ENCODE assay signal across 8 cellular contexts in the genomic region with DNA sequence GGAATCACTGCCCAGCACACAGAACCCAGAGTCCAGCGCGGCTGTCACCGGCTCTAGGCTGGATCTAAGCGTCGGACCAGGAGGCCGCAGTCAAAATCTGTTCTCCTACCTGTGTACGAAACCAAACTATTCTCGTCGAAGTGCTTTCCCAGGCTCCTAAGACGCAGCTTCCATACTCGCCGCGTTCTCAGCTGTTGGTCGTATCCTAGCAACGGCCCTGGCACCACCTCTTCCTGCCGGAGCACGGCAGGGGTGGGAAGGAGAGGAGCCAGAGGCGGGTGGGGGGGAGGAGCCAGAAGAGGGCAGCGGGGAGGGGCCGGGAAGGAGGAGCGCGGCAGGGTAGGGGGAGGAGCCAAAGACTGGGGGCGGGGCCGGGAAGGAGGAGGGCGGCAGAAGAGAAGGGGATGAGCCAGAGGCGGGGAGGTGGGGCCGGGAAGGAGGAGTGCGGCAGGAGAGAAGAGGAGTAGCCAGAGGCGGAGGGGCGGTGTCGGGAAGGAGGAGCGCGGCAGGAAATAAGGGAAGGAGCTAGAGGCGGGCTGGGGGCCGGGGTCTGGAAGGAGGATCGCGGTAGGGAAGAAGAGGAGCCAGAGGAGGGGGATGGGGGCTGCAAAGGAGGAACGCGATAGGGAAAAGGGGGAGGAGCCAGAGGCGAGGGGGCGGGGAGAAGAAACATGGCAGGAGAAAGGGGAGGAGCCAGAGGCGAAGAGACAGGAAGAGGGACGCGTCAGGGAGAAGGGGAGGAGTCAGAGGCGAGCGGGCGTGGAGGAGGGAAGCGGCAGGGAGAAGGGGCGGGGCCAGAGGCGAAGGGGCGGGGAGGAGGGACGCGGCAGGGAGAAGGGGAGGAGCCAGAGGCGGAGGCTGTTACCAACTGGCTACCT. TPM values are rescaled to one million over a fixed set of nuclear protein-coding genes. Genes with fewer than 3 reads are reported as not detected.
DNase-seq lines count a peak whose midpoint lies in the region; ATAC-seq and TF ChIP-seq lines count a peak whose summit lies in the region.

A gene (minus strand): TSS at position 213 of the 878 bp plus-strand sequence. CDS start 22,255 bp downstream, outside the sequence.

- H3K4me1 Mint-ChIP-seq in Caco-2 (ENCODE audit: low read depth, unreplicated experiment): no peaks in the 10 kb centered on the region
- H3K4me1 Mint-ChIP-seq in endothelial cell (ENCODE audit: unreplicated experiment): peaks cover 13% of the 10 kb centered on the region
- H3K4me1 Mint-ChIP-seq in mesothelial cell of epicardium: peaks cover 19% of the 10 kb centered on the region

- H3K36me3 Mint-ChIP-seq in Caco-2 (ENCODE audit: insufficient read depth, unreplicated experiment): peaks cover 7% of the 10 kb centered on the region
- no peaks in the 10 kb centered on the region for H3K36me3 Mint-ChIP-seq in endothelial cell (ENCODE audit: low read depth, unreplicated experiment)
- no peaks in the 10 kb centered on the region for H3K36me3 Mint-ChIP-seq in mesothelial cell of epicardium

- ATAC-seq in GM21390 (IDR thresholded peaks at IDR 0.05; ENCODE audit: unreplicated experiment): peak; percentile 84

- POLR2A ChIA-PET in Caco-2 (lab: Charles Lee): interaction anchor here (0.6 kb wide), 2 partner anchors 12 to 18 kb away, joined by 3 read pairs; no protein-coding TSS in a partner anchor

- H3K4me3 Mint-ChIP-seq in Caco-2 (ENCODE audit: unreplicated experiment): peak within 1 kb of the TSS; percentile 92
- H3K4me3 Mint-ChIP-seq in endothelial cell (ENCODE audit: unreplicated experiment): peak within 1 kb of the TSS; percentile 91
- H3K4me3 Mint-ChIP-seq in mesothelial cell of epicardium: peak within 1 kb of the TSS; percentile 89

- no TSS peak for BruUV-seq in Caco-2 (replicated peaks; lab: Mats Ljungman, UMichigan)

- peak within 1 kb of the TSS; percentile 81 for H3K27ac Mint-ChIP-seq in Caco-2 (ENCODE audit: unreplicated experiment)
- peak within 1 kb of the TSS; percentile 95 for H3K27ac Mint-ChIP-seq in endothelial cell (ENCODE audit: unreplicated experiment)
- H3K27ac Mint-ChIP-seq in mesothelial cell of epicardium: peak within 1 kb of the TSS; percentile 92

- no peaks in the 10 kb centered on the region for H3K9me3 ChIP-seq in Caco-2
- H3K9me3 ChIP-seq in HUES48 (ENCODE audit: control insufficient read depth, insufficient read depth, low read length): no peaks in the 10 kb centered on the region
- no peaks in the 10 kb centered on the region for H3K9me3 ChIP-seq in NT2/D1 (ENCODE audit: insufficient read depth, low read length)

- H3K4me3 ChIP-seq in Caco-2 (ENCODE audit: low read depth, low read length) (peak within 1 kb of the TSS; percentile 69), HUES48 (ENCODE audit: low read depth, low read length) (peak within 1 kb of the TSS; percentile 97), NT2/D1 (ENCODE audit: insufficient read length, low read depth) (peak within 1 kb of the TSS; percentile 64)

- H3K4me1 ChIP-seq in Caco-2 (no peaks in the 10 kb centered on the region), HUES48 (ENCODE audit: control insufficient read depth, insufficient read depth, low read length) (peaks cover 10% of the 10 kb centered on the region), NT2/D1 (ENCODE audit: insufficient read depth, insufficient read length) (no peaks in the 10 kb centered on the region)

- H3K27ac ChIP-seq in HUES48 (ENCODE audit: low read depth, low read length): peak within 1 kb of the TSS; percentile 68

- intact Hi-C loops in Caco-2 (cut with micrococcal nuclease; ENCODE audit: unreplicated experiment): loop anchor here (1.0 to 2.0 kb wide), 2 partner anchors 23 to 214 kb away; a partner anchor contains a TSS

- H3K9me3 Mint-ChIP-seq in Caco-2 (ENCODE audit: unreplicated experiment): no peaks in the 10 kb centered on the region
- no peaks in the 10 kb centered on the region for H3K9me3 Mint-ChIP-seq in endothelial cell (ENCODE audit: unreplicated experiment)
- no peaks in the 10 kb centered on the region for H3K9me3 Mint-ChIP-seq in mesothelial cell of epicardium

- DNase-seq in Caco-2 (peak; percentile 97 to 99), NT2/D1 (ENCODE audit: low read depth, low spot score) (peak; percentile 92), endothelial cell (ENCODE audit: low spot score) (peak; percentile 98), mesothelial cell of epicardium (ENCODE audit: low spot score in 2 of 2, unreplicated experiment in 2 of 2) (peak; percentile 97 to 98)
- peak; percentile 95 for DNase-seq in activated CD8-positive, alpha-beta memory T cell treated with anti-CD3 and anti-CD28 coated beads, Interleukin-2, amount 50 U/mL, for 4 hours
- DNase-seq in stimulated activated CD8-positive, alpha-beta memory T cell treated with anti-CD3 and anti-CD28 coated beads, Interleukin-15, amount 100 ng/mL, for 4 hours (ENCODE audit: low read depth in 2 of 2): peak; percentile 85 to 92

- CTCF ChIA-PET in Caco-2 (lab: Charles Lee): interaction anchor here (0.6 to 2.0 kb wide), 5 partner anchors 23 to 370 kb away, joined by 3 to 28 read pairs (median 4); a partner anchor contains a TSS

- 0 out of 2 replicates have a peak within 1 kb of the TSS, but pooled peaks have one; percentile 10 for H3K9ac ChIP-seq in HUES48 (ENCODE audit: low read depth, low read length)
- peak within 1 kb of the TSS; percentile 50 for H3K9ac ChIP-seq in NT2/D1 (ENCODE audit: insufficient read length, low read depth)

- H3K27me3 Mint-ChIP-seq in Caco-2 (ENCODE audit: insufficient read depth, unreplicated experiment) (no peaks in the 10 kb centered on the region), endothelial cell (ENCODE audit: unreplicated experiment) (peaks cover 5% of the 10 kb centered on the region), mesothelial cell of epicardium (ENCODE audit: low read depth) (peaks cover 21% of the 10 kb centered on the region)

- TF ChIP-seq CTCF in Caco-2 (IDR thresholded peaks at IDR 0.05; ENCODE audit: insufficient read depth in 1 of 2, low read depth in 1 of 2, low read length in 1 of 2, severe bottlenecking in 1 of 2, unreplicated experiment in 1 of 2): no peak
- TF ChIP-seq CTCF in endothelial cell (IDR thresholded peaks at IDR 0.05; ENCODE audit: unreplicated experiment): no peak
- no peak for TF ChIP-seq CTCF in mesothelial cell of epicardium (IDR thresholded peaks at IDR 0.05; ENCODE audit: unreplicated experiment)

- H3K36me3 ChIP-seq in Caco-2 (ENCODE audit: control insufficient read depth, insufficient read depth, low read length) (no peaks in the 10 kb centered on the region), HUES48 (ENCODE audit: control insufficient read depth, insufficient read depth, low read length) (no peaks in the 10 kb centered on the region), NT2/D1 (ENCODE audit: insufficient read depth, insufficient read length, low read length) (no peaks in the 10 kb centered on the region)

- H3K27me3 ChIP-seq in Caco-2 (replicated peaks; ENCODE audit: control insufficient read depth, insufficient read depth, low read length): no peaks in the 10 kb centered on the region
- peaks cover 11% of the 10 kb centered on the region for H3K27me3 ChIP-seq in HUES48 (ENCODE audit: control insufficient read depth, insufficient read depth, low read length)
- peaks cover 24% of the 10 kb centered on the region for H3K27me3 ChIP-seq in NT2/D1 (ENCODE audit: insufficient read depth, insufficient read length)

RNA-seq across cellular contexts. Expression of the gene that starts here (rescaled TPM):
- total RNA-seq in Caco-2 (2022): 0.35 and 0.39 TPM in 2 replicates
- 0.49 TPM for total RNA-seq in endothelial cell (ENCODE audit: unreplicated experiment)
- 0.72 to 0.97 TPM (median 0.93 TPM) in 3 replicates for total RNA-seq in mesothelial cell of epicardium

Comparison
In these comparisons a context has a peak if more than half of its experiments do, and no peak if none do; other contexts are left out.
1. Peak in every context shown above with its lines: DNase-seq, ATAC-seq, H3K4me3 ChIP-seq and H3K27ac ChIP-seq.
2. Peak in DNase-seq and H3K4me3 ChIP-seq in Caco-2; RNA of the gene not detected or under 1 TPM.
3. Peak in DNase-seq in endothelial cell; RNA of the gene not detected or under 1 TPM.
4. Peak in DNase-seq in mesothelial cell of epicardium; RNA of the gene not detected or under 1 TPM.